Comparison of ENCODE assay signal across 24 cellular contexts in the genomic region with DNA sequence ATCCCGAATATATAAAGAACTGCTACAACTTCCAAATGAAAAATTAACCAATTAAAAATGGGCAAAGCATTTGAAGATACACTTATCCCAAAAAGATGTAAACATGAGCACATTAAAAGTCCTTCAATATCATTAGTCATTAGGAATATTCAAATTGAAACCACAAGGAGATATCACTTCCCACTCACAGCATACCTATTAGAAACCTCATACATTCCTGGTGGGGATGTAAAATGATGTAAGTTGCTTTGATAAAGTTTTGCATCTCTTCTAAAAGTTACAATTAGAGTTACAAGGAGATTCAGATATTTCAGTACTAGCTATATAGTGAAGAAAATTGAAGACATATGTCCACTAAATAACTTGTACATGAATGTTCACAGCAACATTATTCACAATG.
DNase-seq lines count a peak whose midpoint lies in the region; ATAC-seq, FAIRE-seq and TF ChIP-seq lines count a peak whose summit lies in the region.
"Had no signal": no experiment of that assay in that cellular context is flagged by ENCODE, and none has a peak within 500 bp of the region (broad histone marks: within the 10 kb centered on the region; RNA-seq: fewer than 3 reads in every experiment).

No MANE protein-coding gene starts in this region.

- TF ChIP-seq CTCF in AG10803 (conservative IDR thresholded peaks at IDR 0.05; ENCODE audit: low read length) (no peak), bronchial epithelial cell (IDR thresholded peaks at IDR 0.05; ENCODE audit: insufficient read depth, low read length, severe bottlenecking) (no peak), esophagus muscularis mucosa (IDR thresholded peaks at IDR 0.05) (no peak)

- FAIRE-seq in bronchial epithelial cell (lab: Jason Lieb, UNC): no peak
- FAIRE-seq: TTC549 had no signal

- no peak for TF ChIP-seq POLR2A in esophagus muscularis mucosa (IDR thresholded peaks at IDR 0.05; ENCODE audit: low read depth)

- DNase-seq in AG10803 (ENCODE audit: low read depth) (peak; percentile 21), HS-5 (ENCODE audit: low read depth) (peak; percentile 72), bronchial epithelial cell (ENCODE audit: low read depth) (peak; percentile 29), kidney glomerular epithelial cell (lab: John Stamatoyannopoulos, UW) (peak; percentile 43), NAMALWA (ENCODE audit: low spot score) (no peak), esophagus muscularis mucosa (ENCODE audit: extremely low spot score) (no peak)
- DNase-seq in stimulated activated CD4-positive, alpha-beta T cell treated with anti-CD3 and anti-CD28 coated beads, Interleukin-15, amount 100 ng/mL, for 24 hours: no peak
- DNase-seq: activated CD4-positive, CD25-positive, alpha-beta regulatory T cell treated with anti-CD3 and anti-CD28 coated beads, Interleukin-2, amount 50 U/mL, for 72 hours; effector memory CD4-positive, alpha-beta T cell; GF-D8; head of caudate nucleus; KG1; NCI-H187 treated with DMSO at 0.1 percent for 48 hours; NCI-H2227 treated with DMSO at 0.1 percent for 48 hours; NCI-H748 treated with DMSO at 0.1 percent for 48 hours; ovary; right cardiac atrium; Right ventricle myocardium superior had no signal

- no peaks in the 10 kb centered on the region for H3K9me3 ChIP-seq in esophagus muscularis mucosa
- H3K9me3 ChIP-seq: ascending aorta, ovary had no signal

- 89% methylated on average over 1 of the region's 1 CpG for WGBS in esophagus muscularis mucosa

- ATAC-seq in HG02571 (IDR thresholded peaks at IDR 0.05; ENCODE audit: unreplicated experiment): no peak
- ATAC-seq: esophagus mucosa; HCT116; natural killer cell treated with Interleukin-12 subunit alpha and Interleukin-12 subunit beta and Interleukin-15 and Interleukin-18, amount 100 ng/mL, for 72 hours; right cardiac atrium had no signal

- intact Hi-C loops in esophagus muscularis mucosa (cut with DNase I): no loop called here

- H3K27me3 ChIP-seq in bronchial epithelial cell (ENCODE audit: control insufficient read depth, insufficient read depth, low read length) (no peaks in the 10 kb centered on the region), esophagus muscularis mucosa (no peaks in the 10 kb centered on the region)
- H3K27me3 ChIP-seq: ascending aorta, ovary had no signal

- TF ChIP-seq EP300 in esophagus muscularis mucosa (IDR thresholded peaks at IDR 0.05): no peak

- no peak overlapping the region for H3K4me3 ChIP-seq in AG10803 (ENCODE audit: low read length)
- H3K4me3 ChIP-seq in bronchial epithelial cell (ENCODE audit: low read depth, low read length): no peak overlapping the region
- no peak overlapping the region for H3K4me3 ChIP-seq in esophagus muscularis mucosa
- H3K4me3 ChIP-seq: ascending aorta, ovary had no signal

- H3K4me1 ChIP-seq in esophagus muscularis mucosa: no peaks in the 10 kb centered on the region
- H3K4me1 ChIP-seq: ascending aorta had no signal

- H3K27ac ChIP-seq in esophagus muscularis mucosa (replicated peaks in 1 of 4): no peak overlapping the region
- H3K27ac ChIP-seq: ascending aorta, ovary had no signal

- H3K36me3 ChIP-seq in bronchial epithelial cell (ENCODE audit: control insufficient read depth, insufficient read depth, low read length) (no peaks in the 10 kb centered on the region), esophagus muscularis mucosa (no peaks in the 10 kb centered on the region)
- H3K36me3 ChIP-seq: ascending aorta, ovary had no signal

Comparison
In these comparisons a context has a peak if more than half of its experiments do, and no peak if none do; other contexts are left out.
1. DNase-seq: peak in AG10803 (single experiment), HS-5 (single experiment), bronchial epithelial cell (single experiment) and kidney glomerular epithelial cell (single experiment); none in NAMALWA (single experiment), esophagus muscularis mucosa (single experiment) and stimulated activated CD4-positive, alpha-beta T cell treated with anti-CD3 and anti-CD28 coated beads, Interleukin-15, amount 100 ng/mL, for 24 hours (single experiment).